In the genomic region with DNA sequence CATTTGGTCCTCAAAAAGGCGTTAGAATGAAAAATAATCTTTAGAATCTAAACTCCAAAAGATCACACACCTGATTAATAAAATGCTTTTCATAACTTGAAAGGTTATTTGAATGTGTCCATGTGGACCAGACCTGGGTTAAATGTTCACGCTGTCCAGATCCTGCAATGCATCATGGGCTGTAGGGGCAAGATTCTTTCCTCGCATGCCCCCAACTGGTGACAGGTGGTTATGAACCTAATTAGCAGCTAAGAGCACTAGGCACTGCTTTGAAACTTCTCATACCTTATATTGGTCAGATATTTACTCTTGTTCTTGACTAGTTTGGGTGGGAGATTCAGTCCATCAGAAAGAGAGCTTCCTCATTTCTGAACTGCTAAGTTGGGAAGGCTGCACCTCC, we compare ENCODE assay signal across 8 cellular contexts. TPM values are rescaled to one million over a fixed set of nuclear protein-coding genes. Genes with fewer than 3 reads are reported as not detected.
DNase-seq lines count a peak whose midpoint lies in the region; ATAC-seq and TF ChIP-seq lines count a peak whose summit lies in the region.

No MANE protein-coding gene starts in this region.

- no peak for TF ChIP-seq POLR2A in spleen (IDR thresholded peaks at IDR 0.05)

- H3K4me1 Mint-ChIP-seq in activated CD8-positive, alpha-beta T cell treated with anti-CD3 and anti-CD28 coated beads for 36 hours (ENCODE audit: low read depth) = peaks cover 6% of the 10 kb centered on the region
- no peaks in the 10 kb centered on the region for H3K4me1 Mint-ChIP-seq in activated CD8-positive, alpha-beta T cell treated with anti-CD3 and anti-CD28 coated beads, Interleukin-2, amount 10 ng/mL, durations not matched to agents 7 days and 5 days (ENCODE audit: low read depth)
- peaks cover 16% of the 10 kb centered on the region for H3K4me1 Mint-ChIP-seq in activated naive CD8-positive, alpha-beta T cell treated with anti-CD3 and anti-CD28 coated beads, Interleukin-2, amount 50 U/mL, for 24 hours

- POLR2A ChIA-PET in activated CD8-positive, alpha-beta T cell treated with anti-CD3 and anti-CD28 coated beads for 36 hours (lab: Charles Lee) = interaction anchor here (0.6 kb wide), 1 partner anchor 1076 kb away, joined by 3 read pairs; no protein-coding TSS in a partner anchor
- POLR2A ChIA-PET in activated CD8-positive, alpha-beta T cell treated with anti-CD3 and anti-CD28 coated beads, Interleukin-2, amount 10 ng/mL, durations not matched to agents 7 days and 5 days (lab: Charles Lee) = interaction anchor here (0.5 kb wide), 1 partner anchor 315 kb away, joined by 3 read pairs; no protein-coding TSS in a partner anchor

- no peaks in the 10 kb centered on the region for H3K9me3 ChIP-seq in spleen

- peak; percentile 52 for TF ChIP-seq CTCF in activated CD8-positive, alpha-beta T cell treated with anti-CD3 and anti-CD28 coated beads for 36 hours (IDR thresholded peaks at IDR 0.05)
- peak in 10 of 11 experiments; percentile 29 to 67 (median 54) for TF ChIP-seq CTCF in spleen (IDR thresholded peaks at IDR 0.05 in 8 of 11, conservative IDR thresholded peaks at IDR 0.05 in 3 of 11)

- peak; percentile 66 for ATAC-seq in activated CD8-positive, alpha-beta T cell treated with anti-CD3 and anti-CD28 coated beads for 36 hours
- ATAC-seq in activated CD8-positive, alpha-beta T cell treated with anti-CD3 and anti-CD28 coated beads, Interleukin-2, amount 10 ng/mL, durations not matched to agents 7 days and 5 days = no peak
- ATAC-seq in GM21528 (IDR thresholded peaks at IDR 0.05; ENCODE audit: low FRiP score, unreplicated experiment) = peak; percentile 59
- peak; percentile 52 for ATAC-seq in activated naive CD8-positive, alpha-beta T cell treated with anti-CD3 and anti-CD28 coated beads, Interleukin-2, amount 50 U/mL, for 24 hours

- DNase-seq in activated CD8-positive, alpha-beta T cell treated with anti-CD3 and anti-CD28 coated beads for 36 hours = peak; percentile 47
- DNase-seq in activated CD8-positive, alpha-beta T cell treated with anti-CD3 and anti-CD28 coated beads, Interleukin-2, amount 10 ng/mL, durations not matched to agents 7 days and 5 days = no peak
- DNase-seq in Jurkat, Clone E6-1 (ENCODE audit: low read depth, low spot score) = peak; percentile 18
- peak; percentile 34 for DNase-seq in activated naive CD8-positive, alpha-beta T cell treated with anti-CD3 and anti-CD28 coated beads, Interleukin-2, amount 50 U/mL, for 24 hours
- DNase-seq in spleen (no peak), T-helper 9 cell (no peak), GDM1 (lab: John Stamatoyannopoulos, UW) (no peak)

- no peak overlapping the region for H3K27ac ChIP-seq in spleen

- H3K9me3 Mint-ChIP-seq in activated CD8-positive, alpha-beta T cell treated with anti-CD3 and anti-CD28 coated beads for 36 hours = no peaks in the 10 kb centered on the region
- no peaks in the 10 kb centered on the region for H3K9me3 Mint-ChIP-seq in activated CD8-positive, alpha-beta T cell treated with anti-CD3 and anti-CD28 coated beads, Interleukin-2, amount 10 ng/mL, durations not matched to agents 7 days and 5 days (ENCODE audit: insufficient read depth)
- no peaks in the 10 kb centered on the region for H3K9me3 Mint-ChIP-seq in activated naive CD8-positive, alpha-beta T cell treated with anti-CD3 and anti-CD28 coated beads, Interleukin-2, amount 50 U/mL, for 24 hours

- no peak overlapping the region for H3K27ac Mint-ChIP-seq in activated CD8-positive, alpha-beta T cell treated with anti-CD3 and anti-CD28 coated beads for 36 hours
- H3K27ac Mint-ChIP-seq in activated CD8-positive, alpha-beta T cell treated with anti-CD3 and anti-CD28 coated beads, Interleukin-2, amount 10 ng/mL, durations not matched to agents 7 days and 5 days = no peak overlapping the region
- H3K27ac Mint-ChIP-seq in activated naive CD8-positive, alpha-beta T cell treated with anti-CD3 and anti-CD28 coated beads, Interleukin-2, amount 50 U/mL, for 24 hours = no peak overlapping the region

- CTCF ChIA-PET in activated CD8-positive, alpha-beta T cell treated with anti-CD3 and anti-CD28 coated beads for 36 hours (lab: Charles Lee) = interaction anchor here (1.0 to 1.6 kb wide), 3 partner anchors 13 to 102 kb away, joined by 3 to 6 read pairs (median 4); no protein-coding TSS in a partner anchor
- CTCF ChIA-PET in activated CD8-positive, alpha-beta T cell treated with anti-CD3 and anti-CD28 coated beads, Interleukin-2, amount 10 ng/mL, durations not matched to agents 7 days and 5 days (lab: Charles Lee) = interaction anchor here (1.2 to 1.4 kb wide), 4 partner anchors 13 to 114 kb away, joined by 3 to 7 read pairs (median 4); partner anchors contain the start of gene PIP5K1B

- WGBS in spleen, 5 donors = 29 to 44% (median 39%) methylated on average over 3 of the region's 3 CpGs

- no peaks in the 10 kb centered on the region for H3K27me3 ChIP-seq in spleen (replicated peaks in 1 of 7)

- no peaks in the 10 kb centered on the region for H3K36me3 ChIP-seq in spleen

- no peak overlapping the region for H3K4me3 Mint-ChIP-seq in activated CD8-positive, alpha-beta T cell treated with anti-CD3 and anti-CD28 coated beads for 36 hours
- no peak overlapping the region for H3K4me3 Mint-ChIP-seq in activated CD8-positive, alpha-beta T cell treated with anti-CD3 and anti-CD28 coated beads, Interleukin-2, amount 10 ng/mL, durations not matched to agents 7 days and 5 days
- H3K4me3 Mint-ChIP-seq in activated naive CD8-positive, alpha-beta T cell treated with anti-CD3 and anti-CD28 coated beads, Interleukin-2, amount 50 U/mL, for 24 hours = no peak overlapping the region

- intact Hi-C loops in activated CD8-positive, alpha-beta T cell treated with anti-CD3 and anti-CD28 coated beads for 36 hours (cut with micrococcal nuclease) = no loop called here
- intact Hi-C loops in spleen (cut with DNase I; ENCODE audit: low total_unique reads) = no loop called here

- H3K4me1 ChIP-seq in spleen = peaks cover 0 to 14% (median 0%) of the 10 kb centered on the region in 6 donors

- peaks cover 17% of the 10 kb centered on the region for H3K27me3 Mint-ChIP-seq in activated CD8-positive, alpha-beta T cell treated with anti-CD3 and anti-CD28 coated beads for 36 hours
- H3K27me3 Mint-ChIP-seq in activated CD8-positive, alpha-beta T cell treated with anti-CD3 and anti-CD28 coated beads, Interleukin-2, amount 10 ng/mL, durations not matched to agents 7 days and 5 days (ENCODE audit: low read depth) = peaks cover 15% of the 10 kb centered on the region
- H3K27me3 Mint-ChIP-seq in activated naive CD8-positive, alpha-beta T cell treated with anti-CD3 and anti-CD28 coated beads, Interleukin-2, amount 50 U/mL, for 24 hours = peaks cover 23% of the 10 kb centered on the region

- no peak overlapping the region for H3K4me3 ChIP-seq in Jurkat, Clone E6-1 (ENCODE audit: low read length)
- H3K4me3 ChIP-seq in spleen = no peak overlapping the region

- H3K36me3 Mint-ChIP-seq in activated CD8-positive, alpha-beta T cell treated with anti-CD3 and anti-CD28 coated beads for 36 hours (ENCODE audit: low read depth) = no peaks in the 10 kb centered on the region
- no peaks in the 10 kb centered on the region for H3K36me3 Mint-ChIP-seq in activated CD8-positive, alpha-beta T cell treated with anti-CD3 and anti-CD28 coated beads, Interleukin-2, amount 10 ng/mL, durations not matched to agents 7 days and 5 days (ENCODE audit: low read depth)
- no peaks in the 10 kb centered on the region for H3K36me3 Mint-ChIP-seq in activated naive CD8-positive, alpha-beta T cell treated with anti-CD3 and anti-CD28 coated beads, Interleukin-2, amount 50 U/mL, for 24 hours (ENCODE audit: low read depth)

RNA-seq across cellular contexts. Expression of gene PIP5K1B, which starts 19.3 kb away (rescaled TPM):
- under 1 TPM; 0.43 to 0.98 TPM for total RNA-seq in activated CD8-positive, alpha-beta T cell treated with anti-CD3 and anti-CD28 coated beads for 36 hours
- total RNA-seq in activated CD8-positive, alpha-beta T cell treated with anti-CD3 and anti-CD28 coated beads, Interleukin-2, amount 10 ng/mL, durations not matched to agents 7 days and 5 days = under 1 TPM; 0.13 to 0.16 TPM
- polyA plus RNA-seq in Jurkat, Clone E6-1 (2012; ENCODE audit: insufficient read depth, insufficient read length) = 1.1 TPM
- 10 to 100 TPM in 1 of 7 donors, 1 to 10 TPM in 6; 4.3 to 10.3 (median 8.0) TPM for total RNA-seq in spleen
- 1 to 10 TPM; 1.5 to 2.7 (median 2.3) TPM for polyA plus RNA-seq in spleen

Comparison
In these comparisons a context has a peak if more than half of its experiments do, and no peak if none do; other contexts are left out.
1. DNase-seq: peak in activated CD8-positive, alpha-beta T cell treated with anti-CD3 and anti-CD28 coated beads for 36 hours (single experiment), Jurkat, Clone E6-1 (single experiment) and activated naive CD8-positive, alpha-beta T cell treated with anti-CD3 and anti-CD28 coated beads, Interleukin-2, amount 50 U/mL, for 24 hours (single experiment); none in activated CD8-positive, alpha-beta T cell treated with anti-CD3 and anti-CD28 coated beads, Interleukin-2, amount 10 ng/mL, durations not matched to agents 7 days and 5 days (single experiment), spleen (single experiment), T-helper 9 cell (single experiment) and GDM1 (single experiment).